Comparison of ENCODE assay signal across 14 cellular contexts in genomic region chr5:140324041-140324833, GRCh38. TPM values are rescaled to one million over a fixed set of nuclear protein-coding genes. Genes with fewer than 3 reads are reported as not detected.
DNase-seq lines count a peak whose midpoint lies in the region; ATAC-seq and TF ChIP-seq lines count a peak whose summit lies in the region.
"Had no signal": no experiment of that assay in that cellular context is flagged by ENCODE, and none has a peak within 500 bp of the region (broad histone marks: within the 10 kb centered on the region; RNA-seq: fewer than 3 reads in every experiment).

No MANE protein-coding gene starts in this region.

- H3K27me3 ChIP-seq in heart left ventricle (no peaks in the 10 kb centered on the region), transverse colon (no peaks in the 10 kb centered on the region)

- no peak for TF ChIP-seq POLR2A in heart left ventricle (IDR thresholded peaks at IDR 0.05)
- TF ChIP-seq POLR2A in transverse colon (IDR thresholded peaks at IDR 0.05): no peak

- DNase-seq in heart left ventricle (no peak), Right ventricle myocardium inferior (ENCODE audit: missing footprints) (no peak), transverse colon (no peak), iPS-NIHi7 (ENCODE audit: extremely low spot score) (no peak), NCI-H446 treated with DMSO at 0.1 percent for 48 hours (lab: John Stamatoyannopoulos, UW) (no peak), NCI-H446 (lab: John Stamatoyannopoulos, UW) (no peak)
- DNase-seq: activated CD8-positive, alpha-beta memory T cell treated with anti-CD3 and anti-CD28 coated beads, Interleukin-2, amount 10 ng/mL, durations not matched to agents 7 days and 5 days; activated naive CD8-positive, alpha-beta T cell treated with anti-CD3 and anti-CD28 coated beads, Interleukin-2, amount 50 U/mL, for 24 hours; H7; NCI-H748 treated with DMSO at 0.1 percent for 48 hours had no signal

- H3K36me3 ChIP-seq in heart left ventricle (no peaks in the 10 kb centered on the region), mesodermal cell (ENCODE audit: control insufficient read depth, insufficient read depth, low read length) (no peaks in the 10 kb centered on the region), transverse colon (no peaks in the 10 kb centered on the region)

- TF ChIP-seq CTCF in heart left ventricle (IDR thresholded peaks at IDR 0.05) (no peak), brain (conservative IDR thresholded peaks at IDR 0.05) (no peak), transverse colon (IDR thresholded peaks at IDR 0.05) (no peak)

- WGBS in heart left ventricle, 4 donors: 67 to 80% (median 79%) methylated on average over 5 of the region's 5 CpGs
- WGBS in mesodermal cell (ENCODE audit: insufficient coverage in 2 of 2), 2 experiments: 88 to 93% methylated on average over 2 to 5 of the region's 5 CpGs
- 70 to 84% methylated on average over 2 to 5 of the region's 5 CpGs for WGBS in transverse colon (ENCODE audit: low coverage in 1 of 2), 2 donors

- peaks cover 48% of the 10 kb centered on the region for H3K4me1 Mint-ChIP-seq in brain

- in situ Hi-C loops in transverse colon (cut with MboI; ENCODE audit: low pct_ligation_motif_present in 1 of 4, low pct_unique_long_range_greater_than_20kb in 1 of 4, low sequenced_read_pairs in 3 of 4): no loop called here

- H3K4me3 ChIP-seq in heart left ventricle (no peak overlapping the region), mesodermal cell (ENCODE audit: extremely low read depth, insufficient read depth, low read length, poor library complexity, severe bottlenecking) (no peak overlapping the region), transverse colon (no peak overlapping the region)

- H3K36me3 Mint-ChIP-seq in brain: no peaks in the 10 kb centered on the region
- H3K36me3 Mint-ChIP-seq: activated CD8-positive, alpha-beta memory T cell treated with anti-CD3 and anti-CD28 coated beads, Interleukin-2, amount 10 ng/mL, durations not matched to agents 7 days and 5 days had no signal

- intact Hi-C loops in heart left ventricle (cut with DNase I) (no loop called here), Right ventricle myocardium inferior (cut with DNase I) (no loop called here), transverse colon (cut with DNase I; ENCODE audit: low total_unique reads) (no loop called here)

- peaks cover 0 to 4% (median 0%) of the 10 kb centered on the region in 5 experiments for H3K9me3 Mint-ChIP-seq in brain
- H3K9me3 Mint-ChIP-seq: activated naive CD8-positive, alpha-beta T cell treated with anti-CD3 and anti-CD28 coated beads, Interleukin-2, amount 50 U/mL, for 24 hours had no signal

- H3K27ac ChIP-seq in heart left ventricle (peak overlapping the region in 10 of 12 donors; percentile 76 to 94 (median 82)), mesodermal cell (ENCODE audit: low read depth, low read length, severe bottlenecking) (peak overlapping the region; percentile 29), transverse colon (peak overlapping the region; percentile 58 to 78 (median 68))

- no peak for TF ChIP-seq EP300 in transverse colon (IDR thresholded peaks at IDR 0.05; ENCODE audit: low read depth)

- H3K9me3 ChIP-seq in heart left ventricle (no peaks in the 10 kb centered on the region), mesodermal cell (ENCODE audit: control insufficient read depth, low read length) (no peaks in the 10 kb centered on the region), transverse colon (no peaks in the 10 kb centered on the region)

- H3K27me3 Mint-ChIP-seq in brain: no peaks in the 10 kb centered on the region
- H3K27me3 Mint-ChIP-seq: activated naive CD8-positive, alpha-beta T cell treated with anti-CD3 and anti-CD28 coated beads, Interleukin-2, amount 50 U/mL, for 24 hours had no signal

- H3K4me1 ChIP-seq in heart left ventricle (peaks cover 6 to 76% (median 42%) of the 10 kb centered on the region in 12 donors), mesodermal cell (ENCODE audit: control insufficient read depth, insufficient read depth, low read length, poor library complexity, severe bottlenecking) (peaks cover 45% of the 10 kb centered on the region), transverse colon (peaks cover 14 to 21% (median 17%) of the 10 kb centered on the region in 4 donors)

- peak overlapping the region in 3 of 5 experiments; percentile 40 to 87 (median 47) for H3K27ac Mint-ChIP-seq in brain
- H3K27ac Mint-ChIP-seq: activated CD8-positive, alpha-beta memory T cell treated with anti-CD3 and anti-CD28 coated beads, Interleukin-2, amount 10 ng/mL, durations not matched to agents 7 days and 5 days; activated naive CD8-positive, alpha-beta T cell treated with anti-CD3 and anti-CD28 coated beads, Interleukin-2, amount 50 U/mL, for 24 hours had no signal

- no peak overlapping the region for H3K4me3 Mint-ChIP-seq in brain
- H3K4me3 Mint-ChIP-seq: activated CD8-positive, alpha-beta memory T cell treated with anti-CD3 and anti-CD28 coated beads, Interleukin-2, amount 10 ng/mL, durations not matched to agents 7 days and 5 days; activated naive CD8-positive, alpha-beta T cell treated with anti-CD3 and anti-CD28 coated beads, Interleukin-2, amount 50 U/mL, for 24 hours had no signal

- ATAC-seq in heart left ventricle (peak in 1 of 4 donors; percentile 6), Right ventricle myocardium inferior (no peak)
- ATAC-seq: activated CD8-positive, alpha-beta memory T cell treated with anti-CD3 and anti-CD28 coated beads, Interleukin-2, amount 10 ng/mL, durations not matched to agents 7 days and 5 days had no signal

RNA-seq across cellular contexts. Expression of gene PFDN1, which starts 21.3 kb away (rescaled TPM):
- total RNA-seq in heart left ventricle: 100 to 1,000 TPM in 1 of 9 donors, 10 to 100 TPM in 8; 53.8 to 130 (median 72.3) TPM
- polyA plus RNA-seq in heart left ventricle: 100 to 1,000 TPM in 1 of 2 donors, 10 to 100 TPM in 1; 93.8 to 140 TPM
- 80.6 TPM for total RNA-seq in Right ventricle myocardium inferior
- polyA plus RNA-seq in brain (ENCODE audit: insufficient read depth, low read depth, low replicate concordance): 92.3 TPM
- polyA plus RNA-seq in mesodermal cell (2013, experiment 1 of 2): 116 TPM
- polyA plus RNA-seq in mesodermal cell (2013, experiment 2 of 2): 109 TPM
- total RNA-seq in transverse colon: 100 to 1,000 TPM in 2 of 4 donors, 10 to 100 TPM in 2; 72.9 to 230 (median 98.4) TPM

RNA-seq across cellular contexts. Expression of gene HBEGF, which starts 22.2 kb away (rescaled TPM):
- 10 to 100 TPM; 23.6 to 60.1 (median 34.9) TPM for total RNA-seq in heart left ventricle
- polyA plus RNA-seq in heart left ventricle: 10 to 100 TPM; 18.2 to 50.7 TPM
- total RNA-seq in Right ventricle myocardium inferior: 20.2 TPM
- 8.8 TPM for polyA plus RNA-seq in brain (ENCODE audit: insufficient read depth, low read depth, low replicate concordance)
- 17.1 TPM for polyA plus RNA-seq in mesodermal cell (2013, experiment 1 of 2)
- 13.9 TPM for polyA plus RNA-seq in mesodermal cell (2013, experiment 2 of 2)
- 10 to 100 TPM; 10.5 to 40.0 (median 35.6) TPM for total RNA-seq in transverse colon

RNA-seq across cellular contexts. Expression of gene SLC4A9, which starts 35.8 kb away (rescaled TPM):
- under 1 TPM in 4 of 9 donors, not detected in 5; 0.08 to 0.20 (median 0.15) TPM for total RNA-seq in heart left ventricle
- polyA plus RNA-seq in heart left ventricle: under 1 TPM in 1 of 2 donors, not detected in 1; 0.08 TPM
- not detected for total RNA-seq in Right ventricle myocardium inferior
- not detected for polyA plus RNA-seq in brain (ENCODE audit: insufficient read depth, low read depth, low replicate concordance)
- polyA plus RNA-seq in mesodermal cell (2013, experiment 1 of 2): not detected
- not detected for polyA plus RNA-seq in mesodermal cell (2013, experiment 2 of 2)
- 1 to 10 TPM in 1 of 4 donors, under 1 TPM in 2, not detected in 1; 0.48 to 3.0 (median 0.82) TPM for total RNA-seq in transverse colon
- total RNA-seq: H7; pulmonary artery endothelial cell; T-helper 2 cell treated with Interferon-gamma antibody and Interleukin-4, amounts not matched to agents 100 ng/mL and 5 ng/mL, for 36 hours had no signal

Comparison
In these comparisons a context has a peak if more than half of its experiments do, and no peak if none do; other contexts are left out.
1. H3K27ac ChIP-seq: peak in every context shown above with its lines; median percentile 82 in heart left ventricle; 68 in transverse colon; 29 in mesodermal cell.